Comparison of ENCODE assay signal across 8 cellular contexts in genomic region chr2:24970483-24971299, GRCh38. TPM values are rescaled to one million over a fixed set of nuclear protein-coding genes. Genes with fewer than 3 reads are reported as not detected.
A peak's percentile ranks its signal among the peaks of the same experiment; 100 is the strongest.
DNase-seq lines count a peak whose midpoint lies in the region; ATAC-seq, FAIRE-seq and TF ChIP-seq lines count a peak whose summit lies in the region.

No MANE protein-coding gene starts in this region.

- H3K27ac ChIP-seq in HUES48 (ENCODE audit: low read depth, low read length) (peak overlapping the region; percentile 99), adrenal gland (peak overlapping the region; percentile 95 to 98 (median 97)), kidney (ENCODE audit: low read depth in 2 of 2, low read length in 2 of 2) (peak overlapping the region; percentile 94 to 99), subcutaneous abdominal adipose tissue (ENCODE audit: low read depth, low read length) (peak overlapping the region; percentile 100)

- ATAC-seq in GM21528 (IDR thresholded peaks at IDR 0.05; ENCODE audit: low FRiP score, unreplicated experiment), result no peak

- DNase-seq in BE2C, result no peak
- peak in 2 of 7 donors; percentile 10 to 57 for DNase-seq in adrenal gland
- no peak for DNase-seq in kidney
- no peak for DNase-seq in dedifferentiated amniotic fluid mesenchymal stem cell (ENCODE audit: extremely low spot score)
- DNase-seq in GM19240 (ENCODE audit: insufficient read length, low spot score), result no peak

- no peak for TF ChIP-seq POLR2A in adrenal gland (IDR thresholded peaks at IDR 0.05)

- FAIRE-seq in kidney (lab: Jason Lieb, UNC), result no peak

- H3K27me3 ChIP-seq in BE2C, result no peaks in the 10 kb centered on the region
- H3K27me3 ChIP-seq in HUES48 (ENCODE audit: control insufficient read depth, insufficient read depth, low read length), result no peaks in the 10 kb centered on the region
- no peaks in the 10 kb centered on the region for H3K27me3 ChIP-seq in adrenal gland
- H3K27me3 ChIP-seq in subcutaneous abdominal adipose tissue (ENCODE audit: control insufficient read depth in 5 of 5, insufficient read depth in 4 of 5, low read length in 5 of 5), result no peaks in the 10 kb centered on the region

- peak overlapping the region; percentile 91 for H3K9ac ChIP-seq in HUES48 (ENCODE audit: low read depth, low read length)
- peak overlapping the region; percentile 91 to 96 for H3K9ac ChIP-seq in kidney (ENCODE audit: low read length in 2 of 2)
- H3K9ac ChIP-seq in subcutaneous abdominal adipose tissue (ENCODE audit: low read length in 5 of 5), result peak overlapping the region; percentile 87 to 100 (median 99)

- H3K4me1 ChIP-seq in BE2C (no peaks in the 10 kb centered on the region), HUES48 (ENCODE audit: control insufficient read depth, insufficient read depth, low read length) (no peaks in the 10 kb centered on the region), adrenal gland (replicated peaks in 1 of 2) (peaks cover 8 to 29% of the 10 kb centered on the region in 2 donors), kidney (ENCODE audit: control insufficient read depth in 1 of 2, insufficient read depth in 1 of 2, low read depth in 1 of 2, low read length in 2 of 2) (no peaks in the 10 kb centered on the region), subcutaneous abdominal adipose tissue (ENCODE audit: control insufficient read depth in 5 of 5, insufficient read depth in 5 of 5, low read length in 5 of 5) (peaks cover 0 to 16% (median 15%) of the 10 kb centered on the region in 5 donors)

- H3K9me3 ChIP-seq in BE2C (no peaks in the 10 kb centered on the region), HUES48 (ENCODE audit: control insufficient read depth, insufficient read depth, low read length) (no peaks in the 10 kb centered on the region), adrenal gland (replicated peaks in 1 of 3) (no peaks in the 10 kb centered on the region), kidney (ENCODE audit: control insufficient read depth in 1 of 2, low read length in 2 of 2) (no peaks in the 10 kb centered on the region), subcutaneous abdominal adipose tissue (ENCODE audit: control insufficient read depth in 5 of 5, low read length in 5 of 5) (no peaks in the 10 kb centered on the region)

- H3K36me3 ChIP-seq in BE2C (no peaks in the 10 kb centered on the region; the same call in 1 of the 2 replicates), HUES48 (ENCODE audit: control insufficient read depth, insufficient read depth, low read length) (peaks cover 9% of the 10 kb centered on the region; the same call in 1 of the 2 replicates), adrenal gland (replicated peaks in 1 of 2) (peaks cover 0 to 15% of the 10 kb centered on the region in 2 donors), kidney (ENCODE audit: control insufficient read depth in 1 of 2, insufficient read depth in 2 of 2, low read length in 2 of 2) (peaks cover 8 to 14% of the 10 kb centered on the region in 2 donors), subcutaneous abdominal adipose tissue (ENCODE audit: control insufficient read depth in 5 of 5, insufficient read depth in 5 of 5, low read length in 5 of 5) (peaks cover 10 to 14% (median 12%) of the 10 kb centered on the region in 5 donors)

- no peak for TF ChIP-seq CTCF in BE2C (IDR thresholded peaks at IDR 0.05; ENCODE audit: low read depth, low read length)
- no peak for TF ChIP-seq CTCF in adrenal gland (IDR thresholded peaks at IDR 0.05)
- TF ChIP-seq CTCF in kidney (IDR thresholded peaks at IDR 0.05; ENCODE audit: borderline replicate concordance, extremely low read depth, insufficient read depth), result no peak

- peak overlapping the region; percentile 98 for H3K4me3 ChIP-seq in BE2C (ENCODE audit: low read depth, low read length)
- peak overlapping the region; percentile 87 for H3K4me3 ChIP-seq in HUES48 (ENCODE audit: low read depth, low read length)
- H3K4me3 ChIP-seq in adrenal gland, result peak overlapping the region in 3 of 4 donors; percentile 69 to 94 (median 71)
- H3K4me3 ChIP-seq in kidney (ENCODE audit: low read length in 2 of 2), result peak overlapping the region; percentile 74 to 92
- H3K4me3 ChIP-seq in subcutaneous abdominal adipose tissue (ENCODE audit: low read depth in 1 of 5, low read length in 5 of 5), result peak overlapping the region; percentile 78 to 95 (median 91)

- 50 to 58% (median 56%) methylated on average over 26 to 30 of the region's 30 CpGs for WGBS in adrenal gland, 4 donors

- intact Hi-C loops in adrenal gland (cut with DNase I) (loop anchor here in 1 of 2 donors (10.0 kb wide), 1 partner anchor 224 kb away; no protein-coding TSS in a partner anchor), kidney (cut with DNase I) (loop anchor here (10.0 kb wide), 1 partner anchor 164 kb away; no protein-coding TSS in a partner anchor)

RNA-seq across cellular contexts. Expression of gene DNAJC27, which starts 1.1 kb away (rescaled TPM):
- polyA plus RNA-seq in BE2C (2012; ENCODE audit: insufficient read depth, insufficient read length, low read depth), result 2.2 TPM
- total RNA-seq in adrenal gland (10 to 100 TPM in 1 of 8 donors, 1 to 10 TPM in 7; 2.1 to 10.1 (median 7.0) TPM), kidney (11.4 TPM)
- polyA plus RNA-seq in adrenal gland (1 to 10 TPM; 1.9 to 6.6 (median 3.2) TPM), kidney (ENCODE audit: insufficient read depth, low read depth, low replicate concordance) (3.2 TPM)

RNA-seq across cellular contexts. Expression of gene ADCY3, which starts 50.7 kb away (rescaled TPM):
- 21.5 TPM for polyA plus RNA-seq in BE2C (2012; ENCODE audit: insufficient read depth, insufficient read length, low read depth)
- total RNA-seq in adrenal gland (10 to 100 TPM; 32.0 to 72.0 (median 35.8) TPM), kidney (44.6 TPM)
- polyA plus RNA-seq in adrenal gland (10 to 100 TPM; 19.6 to 44.9 (median 20.1) TPM), kidney (ENCODE audit: insufficient read depth, low read depth, low replicate concordance) (21.1 TPM)
